Comparison of ENCODE assay signal across 11 cellular contexts in the genomic region with DNA sequence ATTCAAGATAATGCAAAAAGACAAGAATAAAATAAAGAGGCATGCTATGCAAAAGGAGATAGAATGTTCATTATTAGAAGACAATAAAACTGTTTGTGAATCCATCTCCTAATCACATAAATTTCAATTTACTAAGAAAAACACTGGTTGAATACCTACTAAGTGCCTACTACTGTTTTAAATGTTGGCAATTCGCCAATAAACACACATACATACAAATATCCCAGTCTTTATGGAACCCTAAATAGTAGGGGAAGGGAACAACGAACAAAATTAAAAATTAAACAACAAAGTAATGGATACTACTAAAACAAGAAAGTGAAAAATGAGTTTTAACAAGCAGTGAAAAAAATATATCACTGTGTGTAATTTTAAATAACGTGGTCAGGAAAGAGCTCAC.
"Had no signal": no experiment of that assay in that cellular context is flagged by ENCODE, and none has a peak within 500 bp of the region (broad histone marks: within the 10 kb centered on the region; RNA-seq: fewer than 3 reads in every experiment).

No MANE protein-coding gene starts in this region.

- H3K36me3 ChIP-seq: HAP-1 had no signal

- H3K4me2 ChIP-seq: GM23338 had no signal

- H3K9ac ChIP-seq: GM23248 had no signal

- H2AFZ ChIP-seq: GM23248, GM23338 had no signal

- H3K9me3 ChIP-seq: HAP-1 had no signal

- DNase-seq: GM23248, GOT3, H7, H9, HCEC 1CT, HFFc6 had no signal

- ATAC-seq: GM23338, HCT116 had no signal

- FAIRE-seq: H1, H54 had no signal

- H3K4me1 ChIP-seq: HAP-1 had no signal

- H3K27ac ChIP-seq: GM23248 had no signal

- H3K4me3 ChIP-seq: GM23248, GM23338, HAP-1 had no signal
